14 cellular contexts compared by ENCODE assay signal in the genomic region with DNA sequence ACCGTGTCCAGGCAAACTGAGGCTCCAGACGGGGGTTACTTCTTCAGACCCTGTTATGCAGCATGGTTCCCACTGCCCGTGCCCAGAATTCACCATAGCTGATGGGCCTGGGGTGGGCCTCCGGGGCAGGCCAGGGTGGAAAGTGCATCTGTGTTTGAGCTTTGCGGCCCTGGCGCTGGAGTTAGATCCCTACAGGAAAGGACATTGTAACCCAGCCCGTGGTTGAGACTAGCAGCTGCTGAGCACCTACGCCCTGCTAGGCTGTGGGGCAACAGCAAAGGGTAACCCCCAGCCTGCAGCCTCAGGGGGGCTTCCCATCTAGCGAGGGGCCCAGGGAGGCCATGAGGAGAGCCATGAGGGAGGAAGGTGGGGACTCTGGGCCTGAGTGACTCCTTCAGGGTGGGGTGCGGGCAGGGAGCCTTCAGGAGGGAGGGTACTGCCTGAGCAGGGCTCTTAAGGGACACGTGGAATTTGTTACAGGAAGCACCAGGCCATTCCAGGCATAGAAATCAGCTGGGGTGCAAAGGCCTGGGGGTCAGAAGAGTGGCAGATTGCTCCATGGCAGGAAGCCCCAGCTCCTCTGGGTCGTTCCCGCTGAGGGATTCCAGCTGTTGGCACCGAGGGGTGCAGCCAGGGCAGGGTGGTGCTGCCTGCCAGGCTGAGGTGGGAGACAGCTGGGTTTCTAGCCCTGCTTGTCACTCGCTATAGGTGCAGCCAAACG. TPM values are rescaled to one million over a fixed set of nuclear protein-coding genes. Genes with fewer than 3 reads are reported as not detected.
DNase-seq lines count a peak whose midpoint lies in the region; ATAC-seq, FAIRE-seq and TF ChIP-seq lines count a peak whose summit lies in the region.
"Had no signal": no experiment of that assay in that cellular context is flagged by ENCODE, and none has a peak within 500 bp of the region (broad histone marks: within the 10 kb centered on the region; RNA-seq: fewer than 3 reads in every experiment).

No MANE protein-coding gene starts in this region.

- peaks cover 29% of the 10 kb centered on the region for H3K36me3 Mint-ChIP-seq in central memory CD8-positive, alpha-beta T cell (ENCODE audit: insufficient read depth)

- H3K27ac ChIP-seq in HL-60 (replicated peaks) (peak overlapping the region; percentile 93), HepG2 (ENCODE audit: extremely low read length, insufficient read depth, low read length) (no peak overlapping the region), small intestine (ENCODE audit: low read depth in 1 of 2, low read length in 1 of 2) (peak overlapping the region; percentile 73 to 90), ovary (no peak overlapping the region), OCI-LY7 (ENCODE audit: low read depth, low read length, poor library complexity, severe bottlenecking) (no peak overlapping the region)
- H3K27ac ChIP-seq: KMS-11 had no signal

- H3K4me1 ChIP-seq in HepG2 (ENCODE audit: insufficient read depth, low read length) (peaks cover 44% of the 10 kb centered on the region), small intestine (ENCODE audit: control insufficient read depth in 2 of 2, insufficient read depth in 1 of 2, low read depth in 1 of 2, low read length in 1 of 2) (peaks cover 10 to 14% of the 10 kb centered on the region in 2 donors), ovary (ENCODE audit: insufficient read depth) (peaks cover 15% of the 10 kb centered on the region), OCI-LY7 (ENCODE audit: insufficient read depth, low read length, poor library complexity, severe bottlenecking) (no peaks in the 10 kb centered on the region)

- H3K4me2 ChIP-seq in HepG2 (ENCODE audit: low read depth, low read length): peak overlapping the region; percentile 62
- H3K4me2 ChIP-seq in OCI-LY7 (ENCODE audit: low read length): no peak overlapping the region
- H3K4me2 ChIP-seq: KMS-11 had no signal

- intact Hi-C loops in HepG2 (cut with micrococcal nuclease; ENCODE audit: unreplicated experiment) (no loop called here), ovary (cut with DNase I) (no loop called here), OCI-LY7 (cut with micrococcal nuclease; ENCODE audit: unreplicated experiment) (no loop called here)

- no peaks in the 10 kb centered on the region for H3K9me3 Mint-ChIP-seq in central memory CD8-positive, alpha-beta T cell
- H3K9me3 Mint-ChIP-seq: stimulated activated naive CD8-positive, alpha-beta T cell treated with anti-CD3 and anti-CD28 coated beads, Interleukin-15, Interleukin-2, amounts not matched to agents 100 ng/mL and 50 ng/mL, for 24 hours had no signal

- no peak for ATAC-seq in central memory CD8-positive, alpha-beta T cell (replicated peaks; ENCODE audit: extremely low read depth, poor library complexity, severe bottlenecking)
- peak; percentile 79 for ATAC-seq in HepG2
- no peak for ATAC-seq in GM18861 (IDR thresholded peaks at IDR 0.05; ENCODE audit: unreplicated experiment)

- H3K4me1 Mint-ChIP-seq in central memory CD8-positive, alpha-beta T cell: peaks cover 91% of the 10 kb centered on the region

- in situ Hi-C loops in HepG2 (cut with HindIII; ENCODE audit: extremely low pct_ligation_motif_present, low pct_unique_long_range_greater_than_20kb): no loop called here

- CTCF ChIA-PET in HepG2 (lab: Yijun Ruan, JAX; ENCODE audit: low intra/inter-chr PET ratio, low total read pairs): no interaction called here
- CTCF ChIA-PET in OCI-LY7 (lab: Charles Lee; ENCODE audit: unreplicated experiment): no interaction called here

- FAIRE-seq in HepG2 (lab: Jason Lieb, UNC) (no peak), small intestine (lab: Jason Lieb, UNC) (no peak)
- FAIRE-seq: GM18507 had no signal

- H3K79me2 ChIP-seq in HepG2 (ENCODE audit: insufficient read depth, low read length) (no peaks in the 10 kb centered on the region), OCI-LY7 (ENCODE audit: insufficient read depth, low read depth, low read length) (no peaks in the 10 kb centered on the region)

- H4K20me1 ChIP-seq in HepG2 (ENCODE audit: insufficient read depth, low read length) (no peaks in the 10 kb centered on the region), OCI-LY7 (ENCODE audit: insufficient read depth, low read length) (no peaks in the 10 kb centered on the region)

- no peak overlapping the region; the same call in 1 of the 2 replicates for H3K4me3 ChIP-seq in HL-60 (replicated peaks; ENCODE audit: insufficient read depth, low read length)
- H3K4me3 ChIP-seq in HepG2 (replicated peaks in 1 of 3; ENCODE audit: insufficient read depth in 1 of 3, low read depth in 2 of 3, low read length in 3 of 3): peak overlapping the region in 1 of 3 experiments; percentile 51; a peak in 1 of 6 replicates
- no peak overlapping the region for H3K4me3 ChIP-seq in small intestine (ENCODE audit: low read depth in 1 of 2, low read length in 2 of 2)
- no peak overlapping the region for H3K4me3 ChIP-seq in ovary
- H3K4me3 ChIP-seq in OCI-LY7 (ENCODE audit: low read depth, low read length, poor library complexity, severe bottlenecking): no peak overlapping the region

- H3K4me3 Mint-ChIP-seq in central memory CD8-positive, alpha-beta T cell: peak overlapping the region; percentile 42
- H3K4me3 Mint-ChIP-seq: stimulated activated naive CD8-positive, alpha-beta T cell treated with anti-CD3 and anti-CD28 coated beads, Interleukin-15, Interleukin-2, amounts not matched to agents 100 ng/mL and 50 ng/mL, for 24 hours had no signal

- WGBS in HepG2 (ENCODE audit: low lambda C conversion rate): 0% methylated on average over 5 of the region's 16 CpGs
- 44 to 46% (median 45%) methylated on average over 16 of the region's 16 CpGs for WGBS in small intestine, 3 donors
- whole genome bisulfite sequencing in ovary, 3 donors: 56 to 65% (median 59%) methylated on average over 16 of the region's 16 CpGs

- TF ChIP-seq POLR2A in HepG2 (IDR thresholded peaks at IDR 0.05; ENCODE audit: insufficient read depth in 1 of 2, low read depth in 2 of 2, low read length in 2 of 2) (no peak), ovary (IDR thresholded peaks at IDR 0.05) (no peak)

- peak overlapping the region; percentile 16; the same call in 1 of the 2 replicates for H3K9ac ChIP-seq in HepG2 (ENCODE audit: insufficient read depth, low read depth, low read length)
- H3K9ac ChIP-seq: KMS-11 had no signal

- H3K9me3 ChIP-seq in HepG2 (ENCODE audit: low read length): no peaks in the 10 kb centered on the region
- no peaks in the 10 kb centered on the region for H3K9me3 ChIP-seq in small intestine (ENCODE audit: control insufficient read depth, low read depth)
- no peaks in the 10 kb centered on the region for H3K9me3 ChIP-seq in ovary
- no peaks in the 10 kb centered on the region for H3K9me3 ChIP-seq in OCI-LY7 (ENCODE audit: low read length)

- H2AFZ ChIP-seq in HepG2 (ENCODE audit: low read length): no peak overlapping the region
- H2AFZ ChIP-seq in OCI-LY7 (ENCODE audit: low read length): no peak overlapping the region

- H3K9me2 ChIP-seq in OCI-LY7 (ENCODE audit: insufficient read depth, low read length): no peaks in the 10 kb centered on the region

- POLR2A ChIA-PET in HepG2 (lab: Yijun Ruan, JAX): no interaction called here
- POLR2A ChIA-PET in OCI-LY7 (lab: Charles Lee): interaction anchor here (0.6 to 1.2 kb wide), 2 partner anchors 37 to 271 kb away, joined by 3 to 4 read pairs; no protein-coding TSS in a partner anchor

- no peaks in the 10 kb centered on the region for H3K27me3 Mint-ChIP-seq in central memory CD8-positive, alpha-beta T cell
- H3K27me3 Mint-ChIP-seq: stimulated activated naive CD8-positive, alpha-beta T cell treated with anti-CD3 and anti-CD28 coated beads, Interleukin-15, Interleukin-2, amounts not matched to agents 100 ng/mL and 50 ng/mL, for 24 hours had no signal

- TF ChIP-seq CTCF in HL-60 (IDR thresholded peaks at IDR 0.05; ENCODE audit: insufficient read depth, low read length) (no peak), HepG2 (CRISPR knock-in tag; IDR thresholded peaks at IDR 0.05) (no peak), ovary (IDR thresholded peaks at IDR 0.05) (no peak), OCI-LY7 (conservative IDR thresholded peaks at IDR 0.05; ENCODE audit: low read length) (no peak)

- TF ChIP-seq EP300 in HepG2 (IDR thresholded peaks at IDR 0.05; ENCODE audit: low read depth in 2 of 2, low read length in 2 of 2) (no peak), HepG2 (CRISPR knock-in tag; IDR thresholded peaks at IDR 0.05; ENCODE audit: borderline replicate concordance) (no peak), ovary (IDR thresholded peaks at IDR 0.05) (no peak)

- H3K36me3 ChIP-seq in HepG2 (replicated peaks in 1 of 2; ENCODE audit: control insufficient read depth in 1 of 2, insufficient read depth in 2 of 2, low read length in 2 of 2) (no peaks in the 10 kb centered on the region), small intestine (ENCODE audit: control insufficient read depth in 2 of 2, insufficient read depth in 2 of 2, low read length in 2 of 2) (peaks cover 2 to 5% of the 10 kb centered on the region in 2 donors), ovary (no peaks in the 10 kb centered on the region), OCI-LY7 (ENCODE audit: insufficient read depth, low read length) (no peaks in the 10 kb centered on the region)

- BruUV-seq in HepG2 (replicated peaks; lab: Mats Ljungman, UMichigan): no TSS peak
- BruUV-seq in OCI-LY7 (replicated peaks; lab: Mats Ljungman, UMichigan): no TSS peak

- H3K27ac Mint-ChIP-seq in central memory CD8-positive, alpha-beta T cell (ENCODE audit: low read depth): peak overlapping the region; percentile 100

- H3K27me3 ChIP-seq in HL-60 (ENCODE audit: insufficient read depth, poor library complexity, severe bottlenecking) (no peaks in the 10 kb centered on the region), HepG2 (ENCODE audit: control insufficient read depth in 1 of 2, insufficient read depth in 2 of 2, low read length in 2 of 2) (peaks cover 8 to 30% of the 10 kb centered on the region in 2 experiments; a peak in 4 of 5 replicates), small intestine (ENCODE audit: control insufficient read depth in 2 of 2, insufficient read depth in 2 of 2, low read length in 2 of 2) (no peaks in the 10 kb centered on the region), ovary (no peaks in the 10 kb centered on the region)

- TF ChIP-seq RAD21 in HepG2 (CRISPR knock-in tag; IDR thresholded peaks at IDR 0.05): no peak

- DNase-seq in HL-60 (ENCODE audit: low read depth in 1 of 2, low spot score in 1 of 2): no peak
- DNase-seq in central memory CD8-positive, alpha-beta T cell (ENCODE audit: low spot score in 2 of 2): no peak
- DNase-seq in HepG2 (ENCODE audit: low spot score): no peak
- peak; percentile 67 for DNase-seq in small intestine
- no peak for DNase-seq in ovary
- DNase-seq in OCI-LY7 (ENCODE audit: low spot score): no peak
- DNase-seq in NCI-H1694 treated with DMSO at 0.1 percent for 48 hours (lab: John Stamatoyannopoulos, UW): no peak
- DNase-seq: activated CD4-positive, CD25-positive, alpha-beta regulatory T cell; activated naive CD4-positive, alpha-beta T cell treated with Interleukin-2 at 50 U/mL for 16 hours; DND-41 had no signal

RNA-seq across cellular contexts. Expression of gene TNFRSF1B, which starts 18.9 kb away (rescaled TPM):
- 0.04 TPM in 1 of 2 replicates, not detected in the other for total RNA-seq in HepG2 (2016; rRNA removed; fragmentation: Illumina TruSeq; extraction: Trizol)
- not detected in 2 replicates for total RNA-seq in HepG2 (2016; cell fraction: cytosol; rRNA removed; fragmentation: Illumina TruSeq; extraction: Trizol; ENCODE audit: low read depth)
- total RNA-seq in HepG2 (2016; cell fraction: insoluble cytoplasmic fraction; rRNA removed; fragmentation: Illumina TruSeq; extraction: Trizol): not detected in 2 replicates
- total RNA-seq in HepG2 (2016; cell fraction: membrane; rRNA removed; fragmentation: Illumina TruSeq; extraction: Trizol): not detected in 2 replicates
- not detected in 2 replicates for total RNA-seq in HepG2 (2016; cell fraction: nucleus; rRNA removed; fragmentation: Illumina TruSeq; extraction: Trizol)
- 0.11 and 0.29 TPM in 2 replicates for polyA plus RNA-seq in HepG2 (2011; rRNA removed)
- polyA plus RNA-seq in HepG2 (2011; cell fraction: cytosol; rRNA removed): 0.05 and 0.07 TPM in 2 replicates
- 0.05 TPM in 2 replicates for polyA plus RNA-seq in HepG2 (2011; cell fraction: nucleus; rRNA removed)
- not detected in 2 replicates for polyA plus RNA-seq in HepG2 (2012)
- polyA plus RNA-seq in HepG2 (2016; cell fraction: cytosol; fragmentation: Illumina TruSeq; extraction: Trizol; ENCODE audit: low read depth): not detected in 2 replicates
- polyA plus RNA-seq in HepG2 (2016; cell fraction: insoluble cytoplasmic fraction; fragmentation: Illumina TruSeq; extraction: Trizol; ENCODE audit: low read depth): not detected in 2 replicates
- not detected in 2 replicates for polyA plus RNA-seq in HepG2 (2016; cell fraction: membrane; fragmentation: Illumina TruSeq; extraction: Trizol; ENCODE audit: low read depth)
- polyA plus RNA-seq in HepG2 (2016; cell fraction: nucleus; fragmentation: Illumina TruSeq; extraction: Trizol; ENCODE audit: insufficient read depth, low read depth): not detected in 2 replicates
- polyA minus RNA-seq in HepG2 (2011; rRNA and poly(A)+ RNA removed; ENCODE audit: low replicate concordance): 0.14 and 1.1 TPM in 2 replicates
- polyA minus RNA-seq in HepG2 (2011; cell fraction: cytosol; rRNA and poly(A)+ RNA removed): not detected in 2 replicates
- polyA minus RNA-seq in HepG2 (2011; cell fraction: nucleus; rRNA and poly(A)+ RNA removed): 0.90 TPM in 1 of 2 replicates, not detected in the other
- polyA plus RNA-seq in small intestine: 10 to 100 TPM; 17.2 to 30.4 (median 20.0) TPM
- 10 to 100 TPM; 11.4 to 27.6 (median 21.6) TPM for total RNA-seq in ovary
- 10 to 100 TPM; 10.3 to 14.3 TPM for polyA plus RNA-seq in ovary
- not detected in 2 replicates for total RNA-seq in OCI-LY7 (2014; rRNA removed; shearing (Covaris generic))
- not detected in 2 replicates for total RNA-seq in OCI-LY7 (2022)

RNA-seq across cellular contexts. Expression of gene VPS13D, which starts 44.1 kb away (rescaled TPM):
- total RNA-seq in HepG2 (2016; rRNA removed; fragmentation: Illumina TruSeq; extraction: Trizol) (13.9 and 14.2 TPM in 2 replicates), ovary (10 to 100 TPM; 36.0 to 59.3 (median 47.8) TPM), OCI-LY7 (2022) (39.2 and 45.3 TPM in 2 replicates)
- total RNA-seq in HepG2 (2016; cell fraction: cytosol; rRNA removed; fragmentation: Illumina TruSeq; extraction: Trizol; ENCODE audit: low read depth): 5.8 and 6.7 TPM in 2 replicates
- 10.6 and 11.0 TPM in 2 replicates for total RNA-seq in HepG2 (2016; cell fraction: insoluble cytoplasmic fraction; rRNA removed; fragmentation: Illumina TruSeq; extraction: Trizol)
- total RNA-seq in HepG2 (2016; cell fraction: membrane; rRNA removed; fragmentation: Illumina TruSeq; extraction: Trizol): 4.5 and 5.9 TPM in 2 replicates
- total RNA-seq in HepG2 (2016; cell fraction: nucleus; rRNA removed; fragmentation: Illumina TruSeq; extraction: Trizol): 20.5 and 26.2 TPM in 2 replicates
- polyA plus RNA-seq in HepG2 (2011; rRNA removed) (8.6 and 9.2 TPM in 2 replicates), small intestine (10 to 100 TPM; 15.9 to 21.5 (median 16.2) TPM), ovary (10 to 100 TPM; 19.8 to 36.0 TPM)
- polyA plus RNA-seq in HepG2 (2011; cell fraction: cytosol; rRNA removed): 7.0 and 8.7 TPM in 2 replicates
- 16.7 and 19.0 TPM in 2 replicates for polyA plus RNA-seq in HepG2 (2011; cell fraction: nucleus; rRNA removed)
- 7.3 and 7.6 TPM in 2 replicates for polyA plus RNA-seq in HepG2 (2012)
- polyA plus RNA-seq in HepG2 (2016; cell fraction: cytosol; fragmentation: Illumina TruSeq; extraction: Trizol; ENCODE audit: low read depth): 0.57 and 0.77 TPM in 2 replicates
- 7.9 and 10.6 TPM in 2 replicates for polyA plus RNA-seq in HepG2 (2016; cell fraction: insoluble cytoplasmic fraction; fragmentation: Illumina TruSeq; extraction: Trizol; ENCODE audit: low read depth)
- 1.4 and 1.5 TPM in 2 replicates for polyA plus RNA-seq in HepG2 (2016; cell fraction: membrane; fragmentation: Illumina TruSeq; extraction: Trizol; ENCODE audit: low read depth)
- polyA plus RNA-seq in HepG2 (2016; cell fraction: nucleus; fragmentation: Illumina TruSeq; extraction: Trizol; ENCODE audit: insufficient read depth, low read depth): 10.4 and 11.0 TPM in 2 replicates
- 26.2 and 54.8 TPM in 2 replicates for polyA minus RNA-seq in HepG2 (2011; rRNA and poly(A)+ RNA removed; ENCODE audit: low replicate concordance)
- 11.6 and 12.3 TPM in 2 replicates for polyA minus RNA-seq in HepG2 (2011; cell fraction: cytosol; rRNA and poly(A)+ RNA removed)
- polyA minus RNA-seq in HepG2 (2011; cell fraction: nucleus; rRNA and poly(A)+ RNA removed): 52.4 and 72.0 TPM in 2 replicates
- total RNA-seq in OCI-LY7 (2014; rRNA removed; shearing (Covaris generic)): 23.0 and 23.9 TPM in 2 replicates

Comparison
In these comparisons a context has a peak if more than half of its experiments do, and no peak if none do; other contexts are left out.
1. H3K27ac ChIP-seq: peak in HL-60 (single experiment) and small intestine (2 of 2); none in HepG2 (single experiment), ovary (0 of 2) and OCI-LY7 (single experiment).
2. RNA of gene TNFRSF1B, which starts 18.9 kb away (total RNA-seq): 11.4 to 27.6 TPM in ovary; 0.04 TPM in HepG2 and not detected in OCI-LY7; every median in the first group is over 10 times any median in the second.